In genomic region chr2:98804736-98805135, GRCh38 we compare ENCODE assay signal across 17 cellular contexts.
"Had no signal": no experiment of that assay in that cellular context is flagged by ENCODE, and none has a peak within 500 bp of the region (broad histone marks: within the 10 kb centered on the region; RNA-seq: fewer than 3 reads in every experiment).

No MANE protein-coding gene starts in this region.

- H3K27ac ChIP-seq: cardiac muscle cell, foreskin keratinocyte, VCaP had no signal

- H3K27me3 ChIP-seq: cardiac muscle cell, foreskin keratinocyte had no signal

- DNase-seq: activated CD4-positive, alpha-beta T cell treated with anti-CD3 and anti-CD28 coated beads for 1 hour; activated CD4-positive, alpha-beta T cell treated with anti-CD3 and anti-CD28 coated beads, Interleukin-2, amount 50 U/mL, for 4 hours; activated effector memory CD4-positive, alpha-beta T cell treated with Interleukin-2 at 50 U/mL for 16 hours; activated naive CD4-positive, alpha-beta T cell treated with anti-CD3 and anti-CD28 coated beads, Interleukin-2, amount 50 U/mL, for 16 hours; activated T-cell treated with anti-CD3 and anti-CD28 coated beads, Interleukin-2, amount 50 U/mL, for 4 hours; kidney glomerular epithelial cell; left ventricle myocardium superior; nephron progenitor cell; stimulated activated CD4-positive, alpha-beta T cell treated with anti-CD3 and anti-CD28 coated beads, Interleukin-2, amount 100 ng/mL, for 48 hours; T-cell; T-helper 9 cell had no signal

- H3K9me3 ChIP-seq: SK-N-SH had no signal

- H3K36me3 ChIP-seq: cardiac muscle cell had no signal

- FAIRE-seq: astrocyte had no signal

- ATAC-seq: activated T-cell treated with anti-CD3 and anti-CD28 coated beads, Interleukin-2, amount 50 U/mL, for 4 hours; stimulated activated memory B cell treated with anti-CD40 and anti-IgM and Interleukin-4, amounts not matched to agents 10 μg/mL and 1 μg/mL and 100 μg/mL, for 72 hours; T-cell had no signal

- H3K4me3 ChIP-seq: cardiac muscle cell had no signal
